ENCODE assay signal across 5 cellular contexts in the genomic region with DNA sequence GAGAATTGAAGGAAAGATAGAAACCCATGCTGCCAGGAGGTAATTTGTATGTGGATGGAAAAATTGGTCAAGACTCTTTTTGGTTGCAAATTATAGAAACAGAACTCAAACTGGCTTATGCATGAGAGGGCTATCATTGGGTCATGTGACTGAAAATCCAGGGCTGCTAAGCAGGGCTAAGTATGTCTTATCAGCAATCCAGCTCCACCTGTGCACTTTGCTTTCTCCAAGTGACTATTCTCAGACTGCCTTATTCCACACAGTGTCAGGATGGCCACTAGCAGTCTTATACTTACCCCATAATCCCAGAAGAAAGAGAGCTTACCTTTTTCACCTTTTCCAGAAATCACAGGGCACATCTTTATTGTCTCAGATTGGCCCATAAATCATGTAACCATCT.
"Had no signal": no experiment of that assay in that cellular context is flagged by ENCODE, and none has a peak within 500 bp of the region (broad histone marks: within the 10 kb centered on the region; RNA-seq: fewer than 3 reads in every experiment).

No MANE protein-coding gene starts in this region.

- H3K9me3 Mint-ChIP-seq: GM23338, H9 had no signal

- H3K4me3 Mint-ChIP-seq: GM23338, H9 had no signal

- DNase-seq: H9, HCEC 1CT, IMR-90 had no signal

- H3K4me3 ChIP-seq: GM23338, K562 had no signal

- ATAC-seq: GM23338, K562 had no signal

- H3K27ac Mint-ChIP-seq: GM23338, H9 had no signal
